Comparison of ENCODE assay signal across 1 cellular context in the genomic region with DNA sequence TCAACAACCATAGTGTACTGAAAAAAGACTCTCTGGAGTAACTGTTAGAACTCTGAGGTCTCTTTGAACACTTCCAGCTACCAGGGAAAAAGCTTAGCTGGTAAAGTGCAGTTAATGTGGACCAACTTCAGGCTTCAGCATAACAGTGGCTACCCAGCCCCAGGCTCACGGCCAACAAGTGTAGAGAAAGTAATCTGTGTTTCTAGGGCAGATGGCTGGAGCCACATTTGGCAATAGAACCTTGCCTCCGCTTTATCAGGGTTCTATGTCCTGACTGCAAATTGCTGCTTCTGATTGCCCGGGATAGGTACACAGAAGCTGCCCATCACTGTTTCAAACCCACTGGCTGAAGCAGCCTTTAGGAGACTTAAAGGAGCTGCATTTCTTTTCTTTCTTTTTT.
TF ChIP-seq lines count a peak whose summit lies in the region.

No MANE protein-coding gene starts in this region.

TF ChIP-seq in HepG2, 621 proteins besides CTCF, POLR2A, EP300 and RAD21 (continued from another document):
- no peak for TF ChIP-seq ZNF619 (CRISPR knock-in tag; IDR thresholded peaks at IDR 0.05)
